13 cellular contexts compared by ENCODE assay signal in the genomic region with DNA sequence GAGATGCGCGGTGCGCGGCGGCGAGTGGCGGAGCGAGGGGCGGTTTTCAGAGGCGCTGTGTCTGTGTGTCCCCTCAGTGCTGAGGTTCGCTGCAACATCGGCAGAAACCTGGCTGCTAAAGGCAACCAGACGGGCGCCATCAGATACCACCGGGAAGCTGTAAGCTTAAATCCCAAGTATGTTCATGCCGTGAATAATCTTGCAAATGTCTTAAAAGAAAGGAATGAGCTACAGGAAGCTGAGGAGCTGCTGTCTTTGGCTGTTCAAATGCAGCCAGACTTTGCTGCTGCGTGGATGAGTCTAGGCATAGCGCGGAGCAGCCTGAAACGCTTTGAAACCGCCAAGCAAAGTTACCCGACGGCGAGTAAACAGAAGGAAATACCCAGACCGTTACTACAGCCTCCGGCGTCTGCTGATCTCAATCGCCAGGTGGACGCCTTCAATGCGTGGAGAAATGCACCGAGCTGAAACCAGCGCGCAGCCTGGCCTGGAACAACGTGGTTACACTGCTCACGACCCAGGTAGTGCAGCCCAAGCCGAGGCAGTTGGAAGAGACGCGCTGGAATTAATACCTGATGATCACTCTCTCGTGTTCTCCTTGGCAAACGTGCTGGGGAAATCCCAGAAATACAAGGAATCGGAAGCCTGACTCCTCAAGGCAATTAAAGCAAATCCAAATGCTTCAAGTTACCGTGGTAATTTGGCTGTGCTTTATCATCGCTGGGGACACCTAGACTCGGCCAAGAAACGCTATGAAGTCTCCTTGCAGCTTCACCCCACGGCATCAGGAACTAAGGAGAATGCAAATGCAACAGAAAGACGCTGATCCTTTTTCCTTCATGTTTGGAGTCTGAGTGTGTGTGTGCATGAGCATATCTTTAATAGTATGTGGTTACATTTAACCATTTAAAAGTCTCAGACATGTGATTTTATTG. TPM values are rescaled to one million over a fixed set of nuclear protein-coding genes. Genes with fewer than 3 reads are reported as not detected.
A peak's percentile ranks its signal among the peaks of the same experiment; 100 is the strongest.
DNase-seq lines count a peak whose midpoint lies in the region; ATAC-seq and TF ChIP-seq lines count a peak whose summit lies in the region.
"Had no signal": no experiment of that assay in that cellular context is flagged by ENCODE, and none has a peak within 500 bp of the region (broad histone marks: within the 10 kb centered on the region; RNA-seq: fewer than 3 reads in every experiment).

No MANE protein-coding gene starts in this region.

- intact Hi-C loops in activated CD8-positive, alpha-beta T cell treated with anti-CD3 and anti-CD28 coated beads for 36 hours (cut with micrococcal nuclease), result no loop called here
- intact Hi-C loops in thyroid gland (cut with DNase I), result no loop called here

- peak overlapping the region; percentile 53 for H3K4me3 ChIP-seq in adipocyte (ENCODE audit: low read length)
- peak overlapping the region; percentile 26 for H3K4me3 ChIP-seq in iPS-18a (ENCODE audit: low read length)
- H3K4me3 ChIP-seq in thyroid gland (replicated peaks in 1 of 3), result no peak overlapping the region
- H3K4me3 ChIP-seq: gastrocnemius medialis had no signal

- WGBS in thyroid gland, 2 donors, result 3 to 8% methylated on average over 36 to 45 of the region's 47 CpGs

- POLR2A ChIA-PET in activated CD8-positive, alpha-beta T cell treated with anti-CD3 and anti-CD28 coated beads, Interleukin-2, amount 10 ng/mL, durations not matched to agents 7 days and 5 days (lab: Charles Lee), result no interaction called here
- POLR2A ChIA-PET in activated CD8-positive, alpha-beta T cell treated with anti-CD3 and anti-CD28 coated beads for 36 hours (lab: Charles Lee), result no interaction called here

- H3K9me3 ChIP-seq in adipocyte (ENCODE audit: control insufficient read depth, low read length), result no peaks in the 10 kb centered on the region
- no peaks in the 10 kb centered on the region for H3K9me3 ChIP-seq in iPS-18a (ENCODE audit: control insufficient read depth, low read depth, low read length)
- no peaks in the 10 kb centered on the region for H3K9me3 ChIP-seq in thyroid gland
- H3K9me3 ChIP-seq: gastrocnemius medialis had no signal

- H3K27me3 ChIP-seq in adipocyte (replicated peaks; ENCODE audit: control insufficient read depth, insufficient read depth, low read length), result peaks cover 28% of the 10 kb centered on the region
- H3K27me3 ChIP-seq in iPS-18a (ENCODE audit: control insufficient read depth, insufficient read depth, low read length), result peaks cover 21% of the 10 kb centered on the region
- peaks cover 4% of the 10 kb centered on the region for H3K27me3 ChIP-seq in thyroid gland

- no peak for TF ChIP-seq CTCF in activated CD8-positive, alpha-beta T cell treated with anti-CD3 and anti-CD28 coated beads for 36 hours (IDR thresholded peaks at IDR 0.05)
- TF ChIP-seq CTCF in thyroid gland (IDR thresholded peaks at IDR 0.05), result no peak

- CTCF ChIA-PET in activated CD8-positive, alpha-beta T cell treated with anti-CD3 and anti-CD28 coated beads, Interleukin-2, amount 10 ng/mL, durations not matched to agents 7 days and 5 days (lab: Charles Lee), result no interaction called here
- CTCF ChIA-PET in activated CD8-positive, alpha-beta T cell treated with anti-CD3 and anti-CD28 coated beads for 36 hours (lab: Charles Lee), result no interaction called here

- H3K4me1 Mint-ChIP-seq in activated CD8-positive, alpha-beta T cell treated with anti-CD3 and anti-CD28 coated beads, Interleukin-2, amount 10 ng/mL, durations not matched to agents 7 days and 5 days (ENCODE audit: low read depth), result peaks cover 2% of the 10 kb centered on the region
- H3K4me1 Mint-ChIP-seq in activated CD8-positive, alpha-beta T cell treated with anti-CD3 and anti-CD28 coated beads for 36 hours (ENCODE audit: low read depth), result peaks cover 6% of the 10 kb centered on the region

- ATAC-seq in activated CD8-positive, alpha-beta T cell treated with anti-CD3 and anti-CD28 coated beads, Interleukin-2, amount 10 ng/mL, durations not matched to agents 7 days and 5 days, result no peak
- no peak for ATAC-seq in activated CD8-positive, alpha-beta T cell treated with anti-CD3 and anti-CD28 coated beads for 36 hours
- no peak for ATAC-seq in HG03175 (IDR thresholded peaks at IDR 0.05; ENCODE audit: unreplicated experiment)
- ATAC-seq: gastrocnemius medialis had no signal

- H3K36me3 ChIP-seq in adipocyte (ENCODE audit: control insufficient read depth, insufficient read depth, low read length, severe bottlenecking), result no peaks in the 10 kb centered on the region
- no peaks in the 10 kb centered on the region for H3K36me3 ChIP-seq in iPS-18a (ENCODE audit: control insufficient read depth, low read depth, low read length)
- H3K36me3 ChIP-seq in thyroid gland, result no peaks in the 10 kb centered on the region
- H3K36me3 ChIP-seq: gastrocnemius medialis had no signal

- H3K4me1 ChIP-seq in adipocyte (ENCODE audit: control insufficient read depth, insufficient read depth, low read length), result peaks cover 12% of the 10 kb centered on the region
- H3K4me1 ChIP-seq in iPS-18a (ENCODE audit: control insufficient read depth, low read depth, low read length), result peaks cover 7% of the 10 kb centered on the region
- peaks cover 0 to 9% of the 10 kb centered on the region in 2 donors for H3K4me1 ChIP-seq in thyroid gland
- H3K4me1 ChIP-seq: gastrocnemius medialis had no signal

- H3K9ac ChIP-seq in adipocyte (ENCODE audit: low read length), result no peak overlapping the region
- no peak overlapping the region for H3K9ac ChIP-seq in iPS-18a (ENCODE audit: low read length)

- H3K27me3 Mint-ChIP-seq in activated CD8-positive, alpha-beta T cell treated with anti-CD3 and anti-CD28 coated beads, Interleukin-2, amount 10 ng/mL, durations not matched to agents 7 days and 5 days (ENCODE audit: low read depth), result peaks cover 48% of the 10 kb centered on the region
- H3K27me3 Mint-ChIP-seq in activated CD8-positive, alpha-beta T cell treated with anti-CD3 and anti-CD28 coated beads for 36 hours, result peaks cover 63% of the 10 kb centered on the region

- no peak overlapping the region for H3K27ac Mint-ChIP-seq in activated CD8-positive, alpha-beta T cell treated with anti-CD3 and anti-CD28 coated beads, Interleukin-2, amount 10 ng/mL, durations not matched to agents 7 days and 5 days
- H3K27ac Mint-ChIP-seq in activated CD8-positive, alpha-beta T cell treated with anti-CD3 and anti-CD28 coated beads for 36 hours, result no peak overlapping the region

- no peak overlapping the region for H3K27ac ChIP-seq in iPS-18a (ENCODE audit: low read length)
- no peak overlapping the region for H3K27ac ChIP-seq in thyroid gland
- H3K27ac ChIP-seq: gastrocnemius medialis had no signal

- peak; percentile 19 for DNase-seq in activated CD8-positive, alpha-beta T cell treated with anti-CD3 and anti-CD28 coated beads, Interleukin-2, amount 10 ng/mL, durations not matched to agents 7 days and 5 days
- DNase-seq in activated CD8-positive, alpha-beta T cell treated with anti-CD3 and anti-CD28 coated beads for 36 hours, result no peak
- DNase-seq in adipocyte (ENCODE audit: low read depth) (peak; percentile 54), thyroid gland (peak; percentile 68 to 77), NCI-H2029 treated with DMSO at 0.1 percent for 48 hours (lab: John Stamatoyannopoulos, UW) (no peak), NCI-H446 treated with DMSO at 0.1 percent for 48 hours (lab: John Stamatoyannopoulos, UW) (no peak)
- DNase-seq: gastrocnemius medialis; NCI-H1930; stimulated activated naive CD4-positive, alpha-beta T cell; T-helper 1 cell had no signal

- H3K36me3 Mint-ChIP-seq in activated CD8-positive, alpha-beta T cell treated with anti-CD3 and anti-CD28 coated beads, Interleukin-2, amount 10 ng/mL, durations not matched to agents 7 days and 5 days (ENCODE audit: low read depth), result no peaks in the 10 kb centered on the region
- H3K36me3 Mint-ChIP-seq in activated CD8-positive, alpha-beta T cell treated with anti-CD3 and anti-CD28 coated beads for 36 hours (ENCODE audit: low read depth), result no peaks in the 10 kb centered on the region

- no peaks in the 10 kb centered on the region for H3K9me3 Mint-ChIP-seq in activated CD8-positive, alpha-beta T cell treated with anti-CD3 and anti-CD28 coated beads, Interleukin-2, amount 10 ng/mL, durations not matched to agents 7 days and 5 days (ENCODE audit: insufficient read depth)
- no peaks in the 10 kb centered on the region for H3K9me3 Mint-ChIP-seq in activated CD8-positive, alpha-beta T cell treated with anti-CD3 and anti-CD28 coated beads for 36 hours

- no peak overlapping the region for H3K4me3 Mint-ChIP-seq in activated CD8-positive, alpha-beta T cell treated with anti-CD3 and anti-CD28 coated beads, Interleukin-2, amount 10 ng/mL, durations not matched to agents 7 days and 5 days
- H3K4me3 Mint-ChIP-seq in activated CD8-positive, alpha-beta T cell treated with anti-CD3 and anti-CD28 coated beads for 36 hours, result no peak overlapping the region

- TF ChIP-seq POLR2A in thyroid gland (IDR thresholded peaks at IDR 0.05), result no peak

RNA-seq across cellular contexts. Expression of gene OR2V1, which starts 15.9 kb away (rescaled TPM):
- not detected for total RNA-seq in activated CD8-positive, alpha-beta T cell treated with anti-CD3 and anti-CD28 coated beads, Interleukin-2, amount 10 ng/mL, durations not matched to agents 7 days and 5 days
- not detected for total RNA-seq in activated CD8-positive, alpha-beta T cell treated with anti-CD3 and anti-CD28 coated beads for 36 hours
- not detected for total RNA-seq in thyroid gland
- total RNA-seq: gastrocnemius medialis, pulmonary artery endothelial cell had no signal

RNA-seq across cellular contexts. Expression of gene OR2V2, which starts 32.3 kb away (rescaled TPM):
- not detected for total RNA-seq in activated CD8-positive, alpha-beta T cell treated with anti-CD3 and anti-CD28 coated beads, Interleukin-2, amount 10 ng/mL, durations not matched to agents 7 days and 5 days
- not detected for total RNA-seq in activated CD8-positive, alpha-beta T cell treated with anti-CD3 and anti-CD28 coated beads for 36 hours
- total RNA-seq in thyroid gland, result not detected
- total RNA-seq: gastrocnemius medialis, pulmonary artery endothelial cell had no signal

Comparison
In these comparisons a context has a peak if more than half of its experiments do, and no peak if none do; other contexts are left out.
1. DNase-seq: peak in activated CD8-positive, alpha-beta T cell treated with anti-CD3 and anti-CD28 coated beads, Interleukin-2, amount 10 ng/mL, durations not matched to agents 7 days and 5 days (single experiment), adipocyte (single experiment) and thyroid gland (2 of 2); none in activated CD8-positive, alpha-beta T cell treated with anti-CD3 and anti-CD28 coated beads for 36 hours (single experiment), NCI-H2029 treated with DMSO at 0.1 percent for 48 hours (single experiment) and NCI-H446 treated with DMSO at 0.1 percent for 48 hours (single experiment).
2. H3K4me3 ChIP-seq: peak in adipocyte (single experiment) and iPS-18a (single experiment); none in thyroid gland (0 of 3).